In the genomic region with DNA sequence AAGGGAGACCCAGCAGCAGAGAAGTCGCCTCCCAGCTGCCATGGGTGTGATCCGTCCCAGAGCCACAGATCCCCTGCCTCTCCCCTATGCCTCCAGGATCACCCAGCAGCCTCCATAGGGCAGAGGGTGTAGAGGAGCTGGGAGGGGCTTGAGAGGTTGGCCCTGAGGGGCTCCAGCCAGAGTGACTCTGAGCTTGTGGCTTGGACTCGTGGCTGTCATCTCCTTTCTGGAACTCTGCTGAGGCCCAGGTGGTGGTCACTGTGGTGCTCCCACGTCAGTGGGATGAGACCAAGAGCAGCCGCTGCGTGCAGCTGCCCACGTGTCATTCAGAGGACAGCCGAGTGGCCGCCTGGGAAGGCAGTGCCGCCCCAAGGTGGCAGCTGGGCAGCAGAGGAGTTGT, we compare ENCODE assay signal across 14 cellular contexts. TPM values are rescaled to one million over a fixed set of nuclear protein-coding genes. Genes with fewer than 3 reads are reported as not detected.
A peak's percentile ranks its signal among the peaks of the same experiment; 100 is the strongest.
DNase-seq lines count a peak whose midpoint lies in the region; ATAC-seq and TF ChIP-seq lines count a peak whose summit lies in the region.
"Had no signal": no experiment of that assay in that cellular context is flagged by ENCODE, and none has a peak within 500 bp of the region (broad histone marks: within the 10 kb centered on the region; RNA-seq: fewer than 3 reads in every experiment).

No MANE protein-coding gene starts in this region.

- peaks cover 10% of the 10 kb centered on the region for H3K23me2 ChIP-seq in H9 (ENCODE audit: insufficient read length, low read depth, low read length, poor library complexity, severe bottlenecking)

- H2BK120ac ChIP-seq in H9 (ENCODE audit: low read depth, low read length, poor library complexity, severe bottlenecking): no peak overlapping the region

- H2BK15ac ChIP-seq in H9 (ENCODE audit: low read depth, low read length): no peak overlapping the region

- H3K4me3 Mint-ChIP-seq in T-helper 1 cell treated with Interleukin-12 subunit alpha and Interleukin-12 subunit beta and Interleukin-4 antibody, amounts not matched to agents 30 μg/mL and 1 μg/mL, for 36 hours: peak overlapping the region; percentile 69
- H3K4me3 Mint-ChIP-seq in H9: no peak overlapping the region
- no peak overlapping the region for H3K4me3 Mint-ChIP-seq in activated T-helper 2 cell treated with anti-CD3 and anti-CD28 coated beads, Interferon-gamma antibody, Interleukin-2, Interleukin-4, amounts not matched to agents 10 μg/mL and 5 μg/mL and 100 μg/mL, durations not matched to agents 14 hours and 24 hours and 36 hours (ENCODE audit: low read depth)

- H3K79me2 ChIP-seq in H9 (ENCODE audit: insufficient read depth, low read length) (peaks cover 22% of the 10 kb centered on the region; the same call in 1 of the 2 replicates), neural cell (replicated peaks; ENCODE audit: insufficient read depth, low read length) (peaks cover 11% of the 10 kb centered on the region)

- no peak overlapping the region for H2BK20ac ChIP-seq in H9 (ENCODE audit: low read depth, low read length, poor library complexity, severe bottlenecking)

- no peak overlapping the region for H3K27ac ChIP-seq in H9 (ENCODE audit: insufficient read length, low read depth, low read length)
- no peak overlapping the region for H3K27ac ChIP-seq in neural cell (ENCODE audit: low read length)
- H3K27ac ChIP-seq: SK-N-MC, suprapubic skin had no signal

- ATAC-seq in GM21619 (IDR thresholded peaks at IDR 0.05; ENCODE audit: unreplicated experiment): no peak

- no peak overlapping the region for H3K4me2 ChIP-seq in H9 (ENCODE audit: insufficient read depth, insufficient read length, low read length)
- H3K4me2 ChIP-seq in neural cell (ENCODE audit: low read length): no peak overlapping the region

- no peak overlapping the region for H3T11ph ChIP-seq in H9 (ENCODE audit: low read length)

- no CpG with 5 or more reads among the region's 10 CpGs for WGBS in H9 (ENCODE audit: extremely low coverage, insufficient read length, low lambda C conversion rate)

- H3K14ac ChIP-seq in H9 (ENCODE audit: insufficient read depth, low read length): no peak overlapping the region

- H4K8ac ChIP-seq in H9 (replicated peaks; ENCODE audit: insufficient read length, low read depth, low read length): no peak overlapping the region

- H4K5ac ChIP-seq in H9 (ENCODE audit: insufficient read length, low read depth, low read length): no peak overlapping the region

- no peak for TF ChIP-seq EP300 in neural cell (conservative IDR thresholded peaks at IDR 0.05; ENCODE audit: poor library complexity, severe bottlenecking)

- no peak for TF ChIP-seq CTCF in H9 (conservative IDR thresholded peaks at IDR 0.05)
- TF ChIP-seq CTCF in neural cell (IDR thresholded peaks at IDR 0.05; ENCODE audit: poor library complexity, severe bottlenecking): no peak

- no peaks in the 10 kb centered on the region for H3K9me3 ChIP-seq in H9 (ENCODE audit: control insufficient read depth, low read depth, low read length)
- H3K9me3 ChIP-seq in neural cell (ENCODE audit: low read length): no peaks in the 10 kb centered on the region
- H3K9me3 ChIP-seq: heart right ventricle, mucosa of descending colon, suprapubic skin had no signal

- no peak for TF ChIP-seq RAD21 in neural cell (conservative IDR thresholded peaks at IDR 0.05)

- no peak overlapping the region for H3K56ac ChIP-seq in H9 (ENCODE audit: insufficient read length, low read depth, low read length)

- no peak overlapping the region for H2AK5ac ChIP-seq in H9 (ENCODE audit: insufficient read length, low read length)

- DNase-seq in T-helper 1 cell (no peak), H9 (peak; percentile 25), hippocampal formation (lab: John Stamatoyannopoulos, UW) (no peak), GM19238 (ENCODE audit: insufficient read length, low spot score) (no peak)
- no peak for DNase-seq in activated T-helper 2 cell treated with anti-CD3 and anti-CD28 coated beads, Interferon-gamma antibody, Interleukin-2, Interleukin-4, amounts not matched to agents 10 μg/mL and 5 μg/mL and 100 μg/mL, durations not matched to agents 14 hours and 24 hours and 36 hours (ENCODE audit: low spot score)

- no peak overlapping the region for H2BK5ac ChIP-seq in H9 (ENCODE audit: insufficient read length, low read length)

- intact Hi-C loops in activated T-helper 2 cell treated with anti-CD3 and anti-CD28 coated beads, Interferon-gamma antibody, Interleukin-2, Interleukin-4, amounts not matched to agents 10 μg/mL and 5 μg/mL and 100 μg/mL, durations not matched to agents 14 hours and 24 hours and 36 hours (cut with micrococcal nuclease): no loop called here

- no peak overlapping the region for H3K23ac ChIP-seq in H9 (ENCODE audit: insufficient read length, low read depth, low read length)

- H3K18ac ChIP-seq in H9 (ENCODE audit: insufficient read length, low read depth, low read length): no peak overlapping the region

- peaks cover 52% of the 10 kb centered on the region for H3K36me3 Mint-ChIP-seq in T-helper 1 cell treated with Interleukin-12 subunit alpha and Interleukin-12 subunit beta and Interleukin-4 antibody, amounts not matched to agents 30 μg/mL and 1 μg/mL, for 36 hours (ENCODE audit: low read depth)
- H3K36me3 Mint-ChIP-seq in H9 (ENCODE audit: insufficient read depth in 1 of 3, low read depth in 3 of 3): peaks cover 55 to 75% (median 75%) of the 10 kb centered on the region in 3 experiments
- H3K36me3 Mint-ChIP-seq in activated T-helper 2 cell treated with anti-CD3 and anti-CD28 coated beads, Interferon-gamma antibody, Interleukin-2, Interleukin-4, amounts not matched to agents 10 μg/mL and 5 μg/mL and 100 μg/mL, durations not matched to agents 14 hours and 24 hours and 36 hours (ENCODE audit: low read depth): peaks cover 76% of the 10 kb centered on the region

- no peaks in the 10 kb centered on the region for H3K4me1 ChIP-seq in H9 (ENCODE audit: insufficient read depth, low read length)

- no peaks in the 10 kb centered on the region for H3K27me3 Mint-ChIP-seq in T-helper 1 cell treated with Interleukin-12 subunit alpha and Interleukin-12 subunit beta and Interleukin-4 antibody, amounts not matched to agents 30 μg/mL and 1 μg/mL, for 36 hours (ENCODE audit: low read depth)
- H3K27me3 Mint-ChIP-seq in H9 (ENCODE audit: low read depth): no peaks in the 10 kb centered on the region; the same call in 1 of the 2 replicates
- H3K27me3 Mint-ChIP-seq in activated T-helper 2 cell treated with anti-CD3 and anti-CD28 coated beads, Interferon-gamma antibody, Interleukin-2, Interleukin-4, amounts not matched to agents 10 μg/mL and 5 μg/mL and 100 μg/mL, durations not matched to agents 14 hours and 24 hours and 36 hours (ENCODE audit: low read depth): no peaks in the 10 kb centered on the region
- H3K27me3 Mint-ChIP-seq: progenitor cell of endocrine pancreas had no signal

- H3K9ac ChIP-seq in H9 (ENCODE audit: extremely low read depth, insufficient read length, low read length) (no peak overlapping the region), neural cell (ENCODE audit: low read length) (peak overlapping the region; percentile 43)

- H4K20me1 ChIP-seq in H9 (ENCODE audit: control insufficient read depth, insufficient read depth, insufficient read length) (peaks cover 2% of the 10 kb centered on the region), neural cell (ENCODE audit: insufficient read depth) (no peaks in the 10 kb centered on the region)

- no peaks in the 10 kb centered on the region for H3F3A ChIP-seq in neural cell (ENCODE audit: insufficient read depth, low read length, poor library complexity, severe bottlenecking)

- H3K4ac ChIP-seq in H9 (ENCODE audit: low read depth, low read length): no peak overlapping the region

- H3K79me1 ChIP-seq in H9 (ENCODE audit: insufficient read depth, low read depth, low read length, poor library complexity, severe bottlenecking): peaks cover 16% of the 10 kb centered on the region

- no peaks in the 10 kb centered on the region for H3K27me3 ChIP-seq in H9 (ENCODE audit: insufficient read depth, low read length)
- no peaks in the 10 kb centered on the region for H3K27me3 ChIP-seq in neural cell (ENCODE audit: insufficient read depth, low read depth, low read length)
- H3K27me3 ChIP-seq: heart right ventricle, suprapubic skin had no signal

- H4K91ac ChIP-seq in H9 (ENCODE audit: insufficient read length, low read depth, low read length): no peak overlapping the region

- no peaks in the 10 kb centered on the region for H3K9me2 ChIP-seq in neural cell (ENCODE audit: insufficient read depth, low read length)

- H3K4me3 ChIP-seq in neural cell (ENCODE audit: low read length): no peak overlapping the region
- H3K4me3 ChIP-seq: GM12878, mucosa of descending colon, SK-N-MC, suprapubic skin had no signal

- peaks cover 39% of the 10 kb centered on the region for H3K4me1 Mint-ChIP-seq in T-helper 1 cell treated with Interleukin-12 subunit alpha and Interleukin-12 subunit beta and Interleukin-4 antibody, amounts not matched to agents 30 μg/mL and 1 μg/mL, for 36 hours (ENCODE audit: low read depth)
- peaks cover 20 to 25% of the 10 kb centered on the region in 2 experiments for H3K4me1 Mint-ChIP-seq in H9
- H3K4me1 Mint-ChIP-seq in activated T-helper 2 cell treated with anti-CD3 and anti-CD28 coated beads, Interferon-gamma antibody, Interleukin-2, Interleukin-4, amounts not matched to agents 10 μg/mL and 5 μg/mL and 100 μg/mL, durations not matched to agents 14 hours and 24 hours and 36 hours (ENCODE audit: low read depth): peaks cover 33% of the 10 kb centered on the region

- H3K27ac Mint-ChIP-seq in T-helper 1 cell treated with Interleukin-12 subunit alpha and Interleukin-12 subunit beta and Interleukin-4 antibody, amounts not matched to agents 30 μg/mL and 1 μg/mL, for 36 hours: peak overlapping the region; percentile 57
- peak overlapping the region in 1 of 3 experiments; percentile 89; a peak in 2 of 7 replicates for H3K27ac Mint-ChIP-seq in H9
- peak overlapping the region; percentile 29 for H3K27ac Mint-ChIP-seq in activated T-helper 2 cell treated with anti-CD3 and anti-CD28 coated beads, Interferon-gamma antibody, Interleukin-2, Interleukin-4, amounts not matched to agents 10 μg/mL and 5 μg/mL and 100 μg/mL, durations not matched to agents 14 hours and 24 hours and 36 hours

- no peaks in the 10 kb centered on the region for H3K9me3 Mint-ChIP-seq in T-helper 1 cell treated with Interleukin-12 subunit alpha and Interleukin-12 subunit beta and Interleukin-4 antibody, amounts not matched to agents 30 μg/mL and 1 μg/mL, for 36 hours
- H3K9me3 Mint-ChIP-seq in H9: no peaks in the 10 kb centered on the region
- H3K9me3 Mint-ChIP-seq in activated T-helper 2 cell treated with anti-CD3 and anti-CD28 coated beads, Interferon-gamma antibody, Interleukin-2, Interleukin-4, amounts not matched to agents 10 μg/mL and 5 μg/mL and 100 μg/mL, durations not matched to agents 14 hours and 24 hours and 36 hours: no peaks in the 10 kb centered on the region

- H2BK12ac ChIP-seq in H9 (ENCODE audit: insufficient read length, low read depth, low read length): no peak overlapping the region

- no peaks in the 10 kb centered on the region for H3K36me3 ChIP-seq in neural cell (ENCODE audit: insufficient read depth, low read length)
- H3K36me3 ChIP-seq: suprapubic skin had no signal

- H2AFZ ChIP-seq in H9 (ENCODE audit: low read length) (no peak overlapping the region), neural cell (ENCODE audit: low read depth, low read length) (no peak overlapping the region)

RNA-seq across cellular contexts. Expression of gene TACC3, which starts 4.2 kb away (rescaled TPM):
- 150 and 156 TPM in 2 replicates for total RNA-seq in H9 (2021)
- 137 and 141 TPM in 2 replicates for total RNA-seq in activated T-helper 2 cell treated with anti-CD3 and anti-CD28 coated beads, Interferon-gamma antibody, Interleukin-2, Interleukin-4, amounts not matched to agents 10 μg/mL and 5 μg/mL and 100 μg/mL, durations not matched to agents 14 hours and 24 hours and 36 hours
- polyA plus RNA-seq in neural cell: 2.6 and 3.5 TPM in 2 replicates
- polyA minus RNA-seq in neural cell: 2.1 and 3.7 TPM in 2 replicates

RNA-seq across cellular contexts. Expression of gene TMEM129, which starts 4.4 kb away (rescaled TPM):
- total RNA-seq in H9 (2021): 27.3 and 30.4 TPM in 2 replicates
- total RNA-seq in activated T-helper 2 cell treated with anti-CD3 and anti-CD28 coated beads, Interferon-gamma antibody, Interleukin-2, Interleukin-4, amounts not matched to agents 10 μg/mL and 5 μg/mL and 100 μg/mL, durations not matched to agents 14 hours and 24 hours and 36 hours: 23.5 and 27.1 TPM in 2 replicates
- 42.1 and 48.7 TPM in 2 replicates for polyA plus RNA-seq in neural cell
- 24.3 and 26.8 TPM in 2 replicates for polyA minus RNA-seq in neural cell

RNA-seq across cellular contexts. Expression of gene SLBP, which starts 13.4 kb away (rescaled TPM):
- total RNA-seq in H9 (2021): 62.7 and 67.0 TPM in 2 replicates
- total RNA-seq in activated T-helper 2 cell treated with anti-CD3 and anti-CD28 coated beads, Interferon-gamma antibody, Interleukin-2, Interleukin-4, amounts not matched to agents 10 μg/mL and 5 μg/mL and 100 μg/mL, durations not matched to agents 14 hours and 24 hours and 36 hours: 125 and 127 TPM in 2 replicates
- 107 and 111 TPM in 2 replicates for polyA plus RNA-seq in neural cell
- polyA minus RNA-seq in neural cell: 54.4 and 59.4 TPM in 2 replicates

RNA-seq across cellular contexts. Expression of gene FAM53A, which starts 41.4 kb away (rescaled TPM):
- 2.3 and 2.4 TPM in 2 replicates for total RNA-seq in H9 (2021)
- 2.7 and 3.3 TPM in 2 replicates for total RNA-seq in activated T-helper 2 cell treated with anti-CD3 and anti-CD28 coated beads, Interferon-gamma antibody, Interleukin-2, Interleukin-4, amounts not matched to agents 10 μg/mL and 5 μg/mL and 100 μg/mL, durations not matched to agents 14 hours and 24 hours and 36 hours
- polyA plus RNA-seq in neural cell: 0.78 TPM in 1 of 2 replicates, not detected in the other
- 1.0 and 2.4 TPM in 2 replicates for polyA minus RNA-seq in neural cell
